Comparison of ENCODE assay signal across 21 cellular contexts in genomic region chr12:11540615-11541014, GRCh38.
A peak's percentile ranks its signal among the peaks of the same experiment; 100 is the strongest.
DNase-seq lines count a peak whose midpoint lies in the region; ATAC-seq, FAIRE-seq and TF ChIP-seq lines count a peak whose summit lies in the region.
"Had no signal": no experiment of that assay in that cellular context is flagged by ENCODE, and none has a peak within 500 bp of the region (broad histone marks: within the 10 kb centered on the region; RNA-seq: fewer than 3 reads in every experiment).

No MANE protein-coding gene starts in this region.

- H3K4me3 ChIP-seq in HEK293 (ENCODE audit: low read depth, low read length) (no peak overlapping the region), GM12878 (no peak overlapping the region)
- H3K4me3 ChIP-seq: BLaER1 treated with 17β-estradiol and CSF1 and Interleukin-3, amounts not matched to agents 10 nM and 100 nM; GM23248; SK-N-MC had no signal

- CTCF ChIA-PET in HEK293 (lab: Yijun Ruan, JAX) = no interaction called here
- CTCF ChIA-PET in GM12878 (lab: Yijun Ruan, JAX) = interaction anchor here (1.5 kb wide), 1 partner anchor 34 kb away, joined by 6 read pairs; no protein-coding TSS in a partner anchor

- H3K9me3 Mint-ChIP-seq in activated naive CD8-positive, alpha-beta T cell treated with anti-CD3 and anti-CD28 coated beads, Interleukin-2, amount 10 ng/mL, durations not matched to agents 7 days and 5 days = no peaks in the 10 kb centered on the region
- H3K9me3 Mint-ChIP-seq in activated naive CD8-positive, alpha-beta T cell treated with anti-CD3 and anti-CD28 coated beads, Interleukin-2, amount 50 U/mL, for 24 hours = no peaks in the 10 kb centered on the region

- H3K79me2 ChIP-seq in GM12878 (ENCODE audit: control insufficient read depth, insufficient read depth, low read length) = no peaks in the 10 kb centered on the region

- peak overlapping the region; percentile 15 for H3K4me3 Mint-ChIP-seq in activated naive CD8-positive, alpha-beta T cell treated with anti-CD3 and anti-CD28 coated beads, Interleukin-2, amount 10 ng/mL, durations not matched to agents 7 days and 5 days
- H3K4me3 Mint-ChIP-seq in activated naive CD8-positive, alpha-beta T cell treated with anti-CD3 and anti-CD28 coated beads, Interleukin-2, amount 50 U/mL, for 24 hours = no peak overlapping the region

- H3K27ac ChIP-seq in HEK293 (ENCODE audit: extremely low read depth, low read depth, low read length) (no peak overlapping the region), GM12878 (ENCODE audit: control insufficient read depth, insufficient read depth) (no peak overlapping the region)
- H3K27ac ChIP-seq: BLaER1 treated with 17β-estradiol and CSF1 and Interleukin-3, amounts not matched to agents 10 nM and 100 nM; GM23248; SK-N-MC had no signal

- no peak for ATAC-seq in activated naive CD8-positive, alpha-beta T cell treated with anti-CD3 and anti-CD28 coated beads, Interleukin-2, amount 10 ng/mL, durations not matched to agents 7 days and 5 days (ENCODE audit: low read depth)
- no peak for ATAC-seq in activated naive CD8-positive, alpha-beta T cell treated with anti-CD3 and anti-CD28 coated beads, Interleukin-2, amount 50 U/mL, for 24 hours
- ATAC-seq in GM12878 = no peak

- no peak for FAIRE-seq in GM12878 (lab: Jason Lieb, UNC)
- peak; percentile 98 for FAIRE-seq in urothelium cell line (lab: Jason Lieb, UNC)
- FAIRE-seq: G401.6 had no signal

- SMC1A ChIA-PET in GM12878 (lab: Charles Lee; ENCODE audit: uncharacterized antibody, unreplicated experiment) = no interaction called here

- POLR2A ChIA-PET in activated naive CD8-positive, alpha-beta T cell treated with anti-CD3 and anti-CD28 coated beads, Interleukin-2, amount 10 ng/mL, durations not matched to agents 7 days and 5 days (lab: Charles Lee) = no interaction called here
- POLR2A ChIA-PET in HEK293 (lab: Yijun Ruan, JAX) (no interaction called here), GM12878 (lab: Charles Lee) (no interaction called here)

- no TSS peak for BruUV-seq in GM12878 (replicated peaks; lab: Mats Ljungman, UMichigan)

- TF ChIP-seq RAD21 in GM12878 (IDR thresholded peaks at IDR 0.05; ENCODE audit: insufficient read depth, low read depth, low read length) = no peak

- no peaks in the 10 kb centered on the region for H3K36me3 ChIP-seq in HEK293 (ENCODE audit: control insufficient read depth in 2 of 2, insufficient read depth in 1 of 2, low read length in 2 of 2)
- H3K36me3 ChIP-seq in GM12878 (ENCODE audit: control insufficient read depth in 2 of 2, insufficient read depth in 2 of 2, low read length in 1 of 2) = no peaks in the 10 kb centered on the region
- H3K36me3 ChIP-seq: BLaER1 treated with 17β-estradiol and CSF1 and Interleukin-3, amounts not matched to agents 10 nM and 100 nM had no signal

- H3K27ac Mint-ChIP-seq in activated naive CD8-positive, alpha-beta T cell treated with anti-CD3 and anti-CD28 coated beads, Interleukin-2, amount 10 ng/mL, durations not matched to agents 7 days and 5 days = peak overlapping the region; percentile 77
- H3K27ac Mint-ChIP-seq in activated naive CD8-positive, alpha-beta T cell treated with anti-CD3 and anti-CD28 coated beads, Interleukin-2, amount 50 U/mL, for 24 hours = no peak overlapping the region

- H3K4me1 ChIP-seq in HEK293 (ENCODE audit: control insufficient read depth, insufficient read depth, low read length) (no peaks in the 10 kb centered on the region), GM12878 (ENCODE audit: control insufficient read depth, insufficient read depth, low read length) (peaks cover 14% of the 10 kb centered on the region)

- intact Hi-C loops in GM12878 (cut with micrococcal nuclease; ENCODE audit: unreplicated experiment) = no loop called here

- H3K36me3 Mint-ChIP-seq in activated naive CD8-positive, alpha-beta T cell treated with anti-CD3 and anti-CD28 coated beads, Interleukin-2, amount 10 ng/mL, durations not matched to agents 7 days and 5 days = peaks cover 3% of the 10 kb centered on the region
- peaks cover 3% of the 10 kb centered on the region for H3K36me3 Mint-ChIP-seq in activated naive CD8-positive, alpha-beta T cell treated with anti-CD3 and anti-CD28 coated beads, Interleukin-2, amount 50 U/mL, for 24 hours (ENCODE audit: low read depth)

- H3K27me3 Mint-ChIP-seq in activated naive CD8-positive, alpha-beta T cell treated with anti-CD3 and anti-CD28 coated beads, Interleukin-2, amount 10 ng/mL, durations not matched to agents 7 days and 5 days = no peaks in the 10 kb centered on the region
- H3K27me3 Mint-ChIP-seq in activated naive CD8-positive, alpha-beta T cell treated with anti-CD3 and anti-CD28 coated beads, Interleukin-2, amount 50 U/mL, for 24 hours = peaks cover 2% of the 10 kb centered on the region

- RAD21 ChIA-PET in GM12878 (lab: Charles Lee; ENCODE audit: unreplicated experiment) = no interaction called here

- no peaks in the 10 kb centered on the region for H4K20me1 ChIP-seq in GM12878 (ENCODE audit: control insufficient read depth, insufficient read depth)
- H4K20me1 ChIP-seq: BLaER1 treated with 17β-estradiol and CSF1 and Interleukin-3, amounts not matched to agents 10 nM and 100 nM had no signal

- no peak for TF ChIP-seq CTCF in HEK293 (tag by site-specific recombination; IDR thresholded peaks at IDR 0.05)
- TF ChIP-seq CTCF in GM12878 (IDR thresholded peaks at IDR 0.05 in 2 of 3, conservative IDR thresholded peaks at IDR 0.05 in 1 of 3; ENCODE audit: control insufficient read depth in 2 of 3, extremely low read depth in 1 of 3, insufficient read depth in 1 of 3, low read depth in 3 of 3, low read length in 3 of 3) = no peak

- in situ Hi-C loops in GM12878 (cut with MboI) = no loop called here

- DNase-seq in activated naive CD8-positive, alpha-beta T cell treated with anti-CD3 and anti-CD28 coated beads, Interleukin-2, amount 10 ng/mL, durations not matched to agents 7 days and 5 days = no peak
- DNase-seq in activated naive CD8-positive, alpha-beta T cell treated with anti-CD3 and anti-CD28 coated beads, Interleukin-2, amount 50 U/mL, for 24 hours = no peak
- no peak for DNase-seq in GM12878 (ENCODE audit: low read depth, low spot score)
- DNase-seq in urothelium cell line (ENCODE audit: low spot score) = no peak
- no peak for DNase-seq in NCI-H2107 (lab: John Stamatoyannopoulos, UW)
- no peak for DNase-seq in T-helper 1 cell
- DNase-seq: COR-L47, DMS 273 treated with DMSO at 0.1 percent for 48 hours, GM23248, KBM-7, MV-4-11, NCI-H1694 treated with DMSO at 0.1 percent for 48 hours, NCI-H2227 treated with DMSO at 0.1 percent for 48 hours, NCI-H510A treated with DMSO at 0.1 percent for 48 hours, NCI-H82, OCI-M1, Right ventricle myocardium superior had no signal

- WGBS in GM12878 (ENCODE audit: insufficient coverage, insufficient replicate concordance, low lambda C conversion rate, missing lambda C conversion rate) = 52% methylated on average over 4 of the region's 4 CpGs

- TF ChIP-seq POLR2A in GM12878 (IDR thresholded peaks at IDR 0.05; ENCODE audit: low read depth, low read length) = no peak

- no peak overlapping the region for H3K4me2 ChIP-seq in GM12878 (ENCODE audit: control insufficient read depth, insufficient read depth)
- H3K4me2 ChIP-seq: BLaER1 treated with 17β-estradiol and CSF1 and Interleukin-3, amounts not matched to agents 10 nM and 100 nM had no signal

- no peaks in the 10 kb centered on the region for H3K27me3 ChIP-seq in GM12878 (replicated peaks in 1 of 2; ENCODE audit: control insufficient read depth in 2 of 2, insufficient read depth in 2 of 2, low read length in 1 of 2)
- H3K27me3 ChIP-seq: BLaER1 treated with 17β-estradiol and CSF1 and Interleukin-3, amounts not matched to agents 10 nM and 100 nM had no signal

- no peak overlapping the region for H3K9ac ChIP-seq in GM12878 (ENCODE audit: control insufficient read depth, insufficient read depth, low read length)
- H3K9ac ChIP-seq: BLaER1 treated with 17β-estradiol and CSF1 and Interleukin-3, amounts not matched to agents 10 nM and 100 nM; GM23248 had no signal

- no peak overlapping the region for H2AFZ ChIP-seq in GM12878 (ENCODE audit: control insufficient read depth, low read depth, low read length)
- H2AFZ ChIP-seq: GM23248 had no signal

- TF ChIP-seq EP300 in GM12878 (IDR thresholded peaks at IDR 0.05; ENCODE audit: borderline replicate concordance in 1 of 2, control insufficient read depth in 1 of 2, low read depth in 2 of 2, low read length in 2 of 2) = no peak

- H3K4me1 Mint-ChIP-seq in activated naive CD8-positive, alpha-beta T cell treated with anti-CD3 and anti-CD28 coated beads, Interleukin-2, amount 10 ng/mL, durations not matched to agents 7 days and 5 days = peaks cover 34% of the 10 kb centered on the region
- H3K4me1 Mint-ChIP-seq in activated naive CD8-positive, alpha-beta T cell treated with anti-CD3 and anti-CD28 coated beads, Interleukin-2, amount 50 U/mL, for 24 hours = peaks cover 24% of the 10 kb centered on the region

- H3K9me3 ChIP-seq in HEK293 (ENCODE audit: control insufficient read depth, insufficient read depth, low read depth, low read length) = no peaks in the 10 kb centered on the region
- no peaks in the 10 kb centered on the region for H3K9me3 ChIP-seq in GM12878 (replicated peaks; ENCODE audit: control insufficient read depth, insufficient read depth, low read length)

TF ChIP-seq in HEK293, 187 proteins besides CTCF, POLR2A, EP300 and RAD21:
- no peak for TF ChIP-seq KLF1 (tag by site-specific recombination; IDR thresholded peaks at IDR 0.05)
- TF ChIP-seq, protein P1, sequence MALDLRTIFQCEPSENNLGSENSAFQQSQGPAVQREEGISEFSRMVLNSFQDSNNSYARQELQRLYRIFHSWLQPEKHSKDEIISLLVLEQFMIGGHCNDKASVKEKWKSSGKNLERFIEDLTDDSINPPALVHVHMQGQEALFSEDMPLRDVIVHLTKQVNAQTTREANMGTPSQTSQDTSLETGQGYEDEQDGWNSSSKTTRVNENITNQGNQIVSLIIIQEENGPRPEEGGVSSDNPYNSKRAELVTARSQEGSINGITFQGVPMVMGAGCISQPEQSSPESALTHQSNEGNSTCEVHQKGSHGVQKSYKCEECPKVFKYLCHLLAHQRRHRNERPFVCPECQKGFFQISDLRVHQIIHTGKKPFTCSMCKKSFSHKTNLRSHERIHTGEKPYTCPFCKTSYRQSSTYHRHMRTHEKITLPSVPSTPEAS (tag by site-specific recombination; IDR thresholded peaks at IDR 0.05) = peak; percentile 85
- TF ChIP-seq ZNF24 (tag by site-specific recombination; IDR thresholded peaks at IDR 0.05) = no peak
TF ChIP-seq in HEK293: peak in this region for 1.

TF ChIP-seq in GM12878, 131 proteins besides CTCF, POLR2A, EP300 and RAD21 (continues in another document):
- no peak for TF ChIP-seq CHD1 (IDR thresholded peaks at IDR 0.05; ENCODE audit: low read depth, low read length)
- no peak for TF ChIP-seq GATAD2B (conservative IDR thresholded peaks at IDR 0.05; ENCODE audit: low read depth)
- no peak for TF ChIP-seq TBL1XR1 (IDR thresholded peaks at IDR 0.05; ENCODE audit: low read depth, low read length)
- no peak for TF ChIP-seq ZNF622 (IDR thresholded peaks at IDR 0.05)
- TF ChIP-seq NRF1 (conservative IDR thresholded peaks at IDR 0.05; ENCODE audit: low read depth, low read length) = no peak
- no peak for TF ChIP-seq ESRRA (IDR thresholded peaks at IDR 0.05; ENCODE audit: low read length)
